20 cellular contexts compared by ENCODE assay signal in the genomic region with DNA sequence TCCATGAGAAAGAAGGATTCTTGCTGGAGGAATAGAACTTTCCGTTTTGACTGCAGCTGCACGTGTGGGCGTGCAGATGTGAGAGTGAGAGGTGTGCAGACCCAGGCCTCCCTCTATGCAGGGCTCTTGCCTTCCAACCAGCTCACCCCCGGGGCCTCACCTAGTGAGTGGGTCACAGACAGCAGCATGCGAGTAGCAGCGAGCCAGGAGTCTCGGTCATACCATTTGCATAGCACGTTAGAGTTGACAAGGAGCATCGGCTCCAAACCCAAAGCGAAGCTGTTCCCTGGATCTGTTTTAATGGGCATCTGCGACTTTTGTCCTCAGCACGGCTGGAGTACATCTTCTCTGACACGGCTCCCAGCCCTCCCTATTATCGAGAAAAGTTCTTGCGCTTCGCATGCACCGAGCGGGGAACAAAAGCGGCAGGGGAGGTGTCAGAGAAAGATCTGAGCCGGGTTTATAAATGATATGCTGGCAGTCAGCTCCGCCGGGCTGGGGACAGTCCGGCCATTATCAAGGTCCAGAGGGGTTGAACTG.
"Had no signal": no experiment of that assay in that cellular context is flagged by ENCODE, and none has a peak within 500 bp of the region (broad histone marks: within the 10 kb centered on the region; RNA-seq: fewer than 3 reads in every experiment).

No MANE protein-coding gene starts in this region.

- DNase-seq: activated CD4-positive, alpha-beta T cell treated with anti-CD3 and anti-CD28 coated beads for 1 hour; activated CD8-positive, alpha-beta T cell treated with anti-CD3 and anti-CD28 coated beads for 36 hours; activated effector memory CD4-positive, alpha-beta T cell treated with Interleukin-2 at 50 U/mL for 16 hours; activated naive CD4-positive, alpha-beta T cell treated with anti-CD3 and anti-CD28 coated beads, Interleukin-2, amount 10 ng/mL, durations not matched to agents 7 days and 5 days; activated naive CD8-positive, alpha-beta T cell treated with anti-CD3 and anti-CD28 coated beads, Interleukin-2, amount 50 U/mL, for 24 hours; activated T-cell treated with anti-CD3 and anti-CD28 coated beads, Interleukin-2, amount 50 U/mL, for 4 hours; central memory CD4-positive, alpha-beta T cell; cortex of kidney; effector CD4-positive, alpha-beta T cell; gastrocnemius medialis; kidney glomerular epithelial cell; mesendoderm; natural killer cell; occipital lobe; SW 1271; T-helper 2 cell; upper lobe of right lung had no signal

- H3K4me1 Mint-ChIP-seq: activated naive CD4-positive, alpha-beta T cell treated with anti-CD3 and anti-CD28 coated beads, Interleukin-2, amount 10 ng/mL, durations not matched to agents 7 days and 5 days; natural killer cell had no signal

- H3K36me3 Mint-ChIP-seq: activated naive CD4-positive, alpha-beta T cell treated with anti-CD3 and anti-CD28 coated beads, Interleukin-2, amount 10 ng/mL, durations not matched to agents 7 days and 5 days; brain; natural killer cell had no signal

- H3K27ac Mint-ChIP-seq: activated CD8-positive, alpha-beta T cell treated with anti-CD3 and anti-CD28 coated beads for 36 hours; activated naive CD4-positive, alpha-beta T cell treated with anti-CD3 and anti-CD28 coated beads, Interleukin-2, amount 10 ng/mL, durations not matched to agents 7 days and 5 days; activated naive CD8-positive, alpha-beta T cell treated with anti-CD3 and anti-CD28 coated beads, Interleukin-2, amount 50 U/mL, for 24 hours; brain; natural killer cell had no signal

- H3K9me3 ChIP-seq: gastrocnemius medialis, thoracic aorta, upper lobe of right lung had no signal

- H3K27ac ChIP-seq: gastrocnemius medialis, thoracic aorta, upper lobe of right lung, VCaP had no signal

- H3K4me3 Mint-ChIP-seq: activated CD8-positive, alpha-beta T cell treated with anti-CD3 and anti-CD28 coated beads for 36 hours; activated naive CD4-positive, alpha-beta T cell treated with anti-CD3 and anti-CD28 coated beads, Interleukin-2, amount 10 ng/mL, durations not matched to agents 7 days and 5 days; activated naive CD8-positive, alpha-beta T cell treated with anti-CD3 and anti-CD28 coated beads, Interleukin-2, amount 50 U/mL, for 24 hours; activated T-cell treated with anti-CD3 and anti-CD28 coated beads, Interleukin-2, amount 50 U/mL, for 4 hours; natural killer cell had no signal

- H3K9me3 Mint-ChIP-seq: activated CD8-positive, alpha-beta T cell treated with anti-CD3 and anti-CD28 coated beads for 36 hours; activated naive CD4-positive, alpha-beta T cell treated with anti-CD3 and anti-CD28 coated beads, Interleukin-2, amount 10 ng/mL, durations not matched to agents 7 days and 5 days; activated naive CD8-positive, alpha-beta T cell treated with anti-CD3 and anti-CD28 coated beads, Interleukin-2, amount 50 U/mL, for 24 hours; activated T-cell treated with anti-CD3 and anti-CD28 coated beads, Interleukin-2, amount 50 U/mL, for 4 hours; natural killer cell had no signal

- H3K36me3 ChIP-seq: gastrocnemius medialis, thoracic aorta, upper lobe of right lung had no signal

- H3K27me3 ChIP-seq: gastrocnemius medialis, upper lobe of right lung had no signal

- H3K4me3 ChIP-seq: gastrocnemius medialis, thoracic aorta, upper lobe of right lung had no signal

- H3K4me1 ChIP-seq: upper lobe of right lung had no signal
